Comparison of ENCODE assay signal across 1 cellular context in genomic region chr4:115548123-115548522, GRCh38.
TF ChIP-seq lines count a peak whose summit lies in the region.

No MANE protein-coding gene starts in this region.

TF ChIP-seq in HCT116, 20 proteins besides CTCF, POLR2A, EP300 and RAD21 (continued from another document):
- TF ChIP-seq MAX (IDR thresholded peaks at IDR 0.05): no peak
- no peak for TF ChIP-seq REST (IDR thresholded peaks at IDR 0.05; ENCODE audit: low read depth)
